Comparison of ENCODE assay signal across 16 cellular contexts in the genomic region with DNA sequence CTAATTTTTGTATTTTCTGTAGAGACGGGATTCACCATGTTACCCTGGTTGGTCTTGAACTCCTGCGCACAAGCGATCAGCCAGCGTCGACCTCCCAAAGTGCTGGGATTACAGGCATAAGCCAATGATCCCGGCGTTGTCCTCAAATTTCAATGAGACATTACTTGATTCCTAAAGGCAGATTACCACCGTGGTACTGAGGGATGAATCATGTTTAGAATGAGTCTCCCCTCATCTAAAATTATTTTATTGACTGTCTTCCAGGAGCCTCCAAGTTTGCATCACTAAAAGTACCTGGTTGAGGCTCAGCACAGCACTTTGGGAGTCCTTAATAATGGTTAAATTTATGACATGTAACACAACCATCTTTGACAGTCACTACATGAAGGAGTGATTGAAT.
DNase-seq lines count a peak whose midpoint lies in the region; ATAC-seq, FAIRE-seq and TF ChIP-seq lines count a peak whose summit lies in the region.
"Had no signal": no experiment of that assay in that cellular context is flagged by ENCODE, and none has a peak within 500 bp of the region (broad histone marks: within the 10 kb centered on the region; RNA-seq: fewer than 3 reads in every experiment).

No MANE protein-coding gene starts in this region.

- FAIRE-seq in bronchial epithelial cell (lab: Jason Lieb, UNC): no peak
- FAIRE-seq: GM12878 had no signal

- no peaks in the 10 kb centered on the region for H3K9me2 ChIP-seq in GM23248 (ENCODE audit: insufficient read depth)

- ATAC-seq in Panc1: no peak
- ATAC-seq: GM12878, T-cell had no signal

- H3K27me3 ChIP-seq in GM23248 (replicated peaks; ENCODE audit: insufficient read depth) (no peaks in the 10 kb centered on the region), Panc1 (ENCODE audit: control insufficient read depth, insufficient read depth, low read length) (no peaks in the 10 kb centered on the region), bronchial epithelial cell (ENCODE audit: control insufficient read depth, insufficient read depth, low read length) (no peaks in the 10 kb centered on the region), smooth muscle cell (ENCODE audit: low read depth) (no peaks in the 10 kb centered on the region)
- H3K27me3 ChIP-seq: BE2C had no signal

- H3F3A ChIP-seq in GM23248 (ENCODE audit: insufficient read depth): peaks cover 32% of the 10 kb centered on the region
- H3F3A ChIP-seq in smooth muscle cell (ENCODE audit: low read depth): peaks cover 21% of the 10 kb centered on the region

- H4K20me1 ChIP-seq in GM23248 (ENCODE audit: insufficient read depth): no peaks in the 10 kb centered on the region
- H4K20me1 ChIP-seq in smooth muscle cell (ENCODE audit: low read depth): no peaks in the 10 kb centered on the region

- H3K9me3 ChIP-seq in GM23248 (ENCODE audit: low read depth) (no peaks in the 10 kb centered on the region), Panc1 (ENCODE audit: control insufficient read depth, insufficient read depth, low read depth, low read length) (peaks cover 27% of the 10 kb centered on the region; the same call in 1 of the 2 replicates), smooth muscle cell (replicated peaks; ENCODE audit: low read depth) (no peaks in the 10 kb centered on the region)
- H3K9me3 ChIP-seq: BE2C, HAP-1 had no signal

- H3K9ac ChIP-seq in GM23248 (no peak overlapping the region), smooth muscle cell (ENCODE audit: low read depth) (peak overlapping the region; percentile 28)

- CTCF ChIA-PET in Panc1 (lab: Charles Lee): no interaction called here

- H2AFZ ChIP-seq in GM23248 (no peak overlapping the region), smooth muscle cell (ENCODE audit: low read depth) (no peak overlapping the region)

- no TSS peak for BruUV-seq in Panc1 (replicated peaks; lab: Mats Ljungman, UMichigan)

- H3K4me2 ChIP-seq in GM23248 (ENCODE audit: unreplicated experiment): no peak overlapping the region
- no peak overlapping the region for H3K4me2 ChIP-seq in smooth muscle cell

- H3K4me1 ChIP-seq in GM23248 (ENCODE audit: insufficient read depth) (peaks cover 45% of the 10 kb centered on the region), Panc1 (ENCODE audit: control insufficient read depth, insufficient read depth, low read length) (peaks cover 17% of the 10 kb centered on the region), smooth muscle cell (ENCODE audit: low read depth) (peaks cover 23% of the 10 kb centered on the region)
- H3K4me1 ChIP-seq: BE2C, HAP-1 had no signal

- POLR2A ChIA-PET in Panc1 (lab: Charles Lee): no interaction called here

- DNase-seq in GM23248 (peak; percentile 37), Panc1 (ENCODE audit: low read depth, low spot score) (no peak), bronchial epithelial cell (ENCODE audit: low read depth) (peak; percentile 56), smooth muscle cell (lab: John Stamatoyannopoulos, UW; ENCODE audit: unreplicated experiment) (no peak), cerebellum (ENCODE audit: low spot score) (no peak), mucosa of gallbladder (ENCODE audit: low spot score) (no peak), D341Med (ENCODE audit: low spot score) (no peak)
- DNase-seq: BE2C, DMS79 treated with DMSO at 0.1 percent for 48 hours, NCI-H1436, NCI-H187 treated with DMSO at 0.1 percent for 48 hours, NCI-H2107, NCI-H748 treated with DMSO at 0.1 percent for 48 hours, T-cell had no signal

- TF ChIP-seq CTCF in Panc1 (IDR thresholded peaks at IDR 0.05) (no peak), bronchial epithelial cell (IDR thresholded peaks at IDR 0.05; ENCODE audit: insufficient read depth, low read length, severe bottlenecking) (no peak), smooth muscle cell (IDR thresholded peaks at IDR 0.05; ENCODE audit: borderline replicate concordance, insufficient read depth, poor library complexity, severe bottlenecking) (no peak)

- no peak overlapping the region for H3K4me3 ChIP-seq in GM23248
- H3K4me3 ChIP-seq in Panc1 (ENCODE audit: low read depth in 2 of 2, low read length in 2 of 2): no peak overlapping the region
- H3K4me3 ChIP-seq in bronchial epithelial cell (ENCODE audit: low read depth, low read length): no peak overlapping the region
- H3K4me3 ChIP-seq in smooth muscle cell: no peak overlapping the region
- H3K4me3 ChIP-seq: GM12878, HAP-1 had no signal

- WGBS in GM23248 (ENCODE audit: low coverage in 1 of 2, low lambda C conversion rate in 2 of 2, missing lambda C conversion rate in 2 of 2), 2 experiments: 79 to 80% methylated on average over 8 of the region's 8 CpGs
- WGBS in smooth muscle cell (ENCODE audit: low lambda C conversion rate): 79% methylated on average over 8 of the region's 8 CpGs

- H3K36me3 ChIP-seq in GM23248 (ENCODE audit: low read depth): no peaks in the 10 kb centered on the region
- no peaks in the 10 kb centered on the region for H3K36me3 ChIP-seq in Panc1 (ENCODE audit: control insufficient read depth, insufficient read depth, low read length)
- no peaks in the 10 kb centered on the region for H3K36me3 ChIP-seq in bronchial epithelial cell (ENCODE audit: control insufficient read depth, insufficient read depth, low read length)
- H3K36me3 ChIP-seq in smooth muscle cell (ENCODE audit: low read depth): no peaks in the 10 kb centered on the region
- H3K36me3 ChIP-seq: BE2C, HAP-1 had no signal

- H3K79me2 ChIP-seq in GM23248 (ENCODE audit: insufficient read depth) (no peaks in the 10 kb centered on the region), smooth muscle cell (ENCODE audit: low read depth) (no peaks in the 10 kb centered on the region)

- intact Hi-C loops in Panc1 (cut with micrococcal nuclease; ENCODE audit: unreplicated experiment): no loop called here

- no peak overlapping the region for H3K27ac ChIP-seq in GM23248
- H3K27ac ChIP-seq in Panc1 (ENCODE audit: low read length): peak overlapping the region; percentile 89
- H3K27ac ChIP-seq in smooth muscle cell (ENCODE audit: low read depth): peak overlapping the region; percentile 100

- in situ Hi-C loops in GM23248 (cut with MboI) (no loop called here), Panc1 (cut with HindIII; ENCODE audit: low pct_unique_long_range_greater_than_20kb, low sequenced_read_pairs) (no loop called here)

Comparison
In these comparisons a context has a peak if more than half of its experiments do, and no peak if none do; other contexts are left out.
1. DNase-seq: peak in GM23248 (single experiment) and bronchial epithelial cell (single experiment); none in Panc1 (single experiment), smooth muscle cell (single experiment), cerebellum (single experiment), mucosa of gallbladder (single experiment) and D341Med (single experiment).